ENCODE assay signal across 1 cellular context in genomic region chr9:122092611-122093506, GRCh38.
TF ChIP-seq lines count a peak whose summit lies in the region.

Gene TTLL11 (minus strand): TSS chr9:122093308. CDS start chr9:122093148, 160 bp downstream.

TF ChIP-seq in HepG2, 621 proteins besides CTCF, POLR2A, EP300 and RAD21 (continued from another document and continues in another):
- TF ChIP-seq TFE3 (CRISPR knock-in tag; IDR thresholded peaks at IDR 0.05) (peak; percentile 38; the same call in 1 of the 2 replicates), ZNF101 (CRISPR knock-in tag; IDR thresholded peaks at IDR 0.05; ENCODE audit: borderline replicate concordance, low read depth) (no peak), ZNF784 (CRISPR knock-in tag; IDR thresholded peaks at IDR 0.05; ENCODE audit: borderline replicate concordance) (no peak; the same call in 1 of the 2 replicates), AGO1 (IDR thresholded peaks at IDR 0.05; ENCODE audit: low read depth, low read length, poor library complexity, severe bottlenecking) (peak; percentile 27), PATZ1 (CRISPR knock-in tag; IDR thresholded peaks at IDR 0.05) (no peak), HNF1B (CRISPR knock-in tag; IDR thresholded peaks at IDR 0.05) (peak; percentile 86), SP4 (CRISPR knock-in tag; IDR thresholded peaks at IDR 0.05) (peak; percentile 74; the same call in 1 of the 2 replicates), NBN (conservative IDR thresholded peaks at IDR 0.05) (no peak), RBM22 (optimal IDR thresholded peaks at IDR 0.05; ENCODE audit: low read length) (no peak), SOX13 (IDR thresholded peaks at IDR 0.05) (no peak), SOX13 (CRISPR knock-in tag; conservative IDR thresholded peaks at IDR 0.05 in 1 of 2, IDR thresholded peaks at IDR 0.05 in 1 of 2) (peak in 1 of 2 experiments; percentile 49; a peak in 2 of 4 replicates), ZNF44 (CRISPR knock-in tag; IDR thresholded peaks at IDR 0.05) (no peak), ZNF629 (CRISPR knock-in tag; conservative IDR thresholded peaks at IDR 0.05) (no peak; the same call in 1 of the 2 replicates), SMAD1 (CRISPR knock-in tag; IDR thresholded peaks at IDR 0.05; ENCODE audit: borderline replicate concordance, low read depth) (no peak; the same call in 1 of the 2 replicates), SAP130 (CRISPR knock-in tag; IDR thresholded peaks at IDR 0.05; ENCODE audit: low read depth) (peak; percentile 98), XBP1 (CRISPR knock-in tag; IDR thresholded peaks at IDR 0.05) (no peak), ZNF609 (CRISPR knock-in tag; IDR thresholded peaks at IDR 0.05; ENCODE audit: borderline replicate concordance) (peak; percentile 41; the same call in 1 of the 2 replicates), ZNF33A (CRISPR knock-in tag; IDR thresholded peaks at IDR 0.05; ENCODE audit: borderline replicate concordance) (no peak), DNMT3B (CRISPR knock-in tag; conservative IDR thresholded peaks at IDR 0.05) (no peak), MAFG (CRISPR knock-in tag; IDR thresholded peaks at IDR 0.05) (no peak; the same call in 1 of the 2 replicates), ZNF577 (CRISPR knock-in tag; IDR thresholded peaks at IDR 0.05; ENCODE audit: borderline replicate concordance, low read depth) (no peak), ZNF225 (CRISPR knock-in tag; IDR thresholded peaks at IDR 0.05) (peak; percentile 46; the same call in 1 of the 2 replicates), RXRA (CRISPR knock-in tag; IDR thresholded peaks at IDR 0.05) (peak; percentile 46; the same call in 1 of the 2 replicates), ZNF10 (CRISPR knock-in tag; IDR thresholded peaks at IDR 0.05; ENCODE audit: borderline replicate concordance, low read depth) (no peak), HINFP (CRISPR knock-in tag; IDR thresholded peaks at IDR 0.05; ENCODE audit: low read depth) (peak; percentile 45; the same call in 1 of the 2 replicates), ZMYM2 (CRISPR knock-in tag; IDR thresholded peaks at IDR 0.05) (no peak), NR0B2 (CRISPR knock-in tag; IDR thresholded peaks at IDR 0.05) (peak; percentile 66; the same call in 1 of the 2 replicates), CHD4 (IDR thresholded peaks at IDR 0.05; ENCODE audit: borderline replicate concordance, low read length) (no peak), LRRFIP1 (CRISPR knock-in tag; conservative IDR thresholded peaks at IDR 0.05) (no peak)
